Comparison of ENCODE assay signal across 17 cellular contexts in the genomic region with DNA sequence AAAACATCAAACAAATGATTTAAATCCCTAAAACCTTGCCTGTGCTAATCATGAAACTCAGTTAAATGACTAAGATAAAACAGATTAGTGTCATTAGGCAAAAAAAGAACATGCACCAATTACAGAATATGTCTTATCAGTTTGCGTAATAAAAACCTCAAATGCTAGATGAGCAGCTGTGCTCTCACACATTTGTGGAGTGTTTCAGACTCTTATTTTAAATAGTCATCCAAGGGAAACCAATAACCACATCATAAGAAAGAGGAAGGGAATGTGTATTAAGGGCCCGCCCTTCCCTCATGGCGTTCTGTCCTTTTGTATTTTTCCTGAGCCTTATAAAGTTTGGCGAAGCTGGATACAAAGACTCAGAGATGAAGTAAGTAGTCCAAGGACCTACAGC. TPM values are rescaled to one million over a fixed set of nuclear protein-coding genes. Genes with fewer than 3 reads are reported as not detected.
"Had no signal": no experiment of that assay in that cellular context is flagged by ENCODE, and none has a peak within 500 bp of the region (broad histone marks: within the 10 kb centered on the region; RNA-seq: fewer than 3 reads in every experiment).

No MANE protein-coding gene starts in this region.

- H3K4me3 ChIP-seq: mucosa of descending colon, prostate gland, right atrium auricular region, transverse colon had no signal

- DNase-seq: activated CD4-positive, alpha-beta T cell treated with anti-CD3 and anti-CD28 coated beads for 36 hours; activated CD4-positive, alpha-beta T cell treated with anti-CD3 and anti-CD28 coated beads, Interleukin-2, amount 50 U/mL, for 48 hours; activated T-cell treated with anti-CD3 and anti-CD28 coated beads for 4 hours; amniotic stem cell; effector CD8-positive, alpha-beta T cell; mesenchymal stem cell; mucosa of descending colon; naive thymus-derived CD8-positive, alpha-beta T cell; stimulated activated CD4-positive, alpha-beta T cell treated with anti-CD3 and anti-CD28 coated beads, Interleukin-2, amount 100 ng/mL, for 24 hours; T-helper 2 cell; transverse colon had no signal

- H3K36me3 ChIP-seq: prostate gland, right atrium auricular region, transverse colon had no signal

- H3K27me3 ChIP-seq: right atrium auricular region, transverse colon had no signal

- H3K9me3 ChIP-seq: mucosa of descending colon, prostate gland, transverse colon had no signal

RNA-seq across cellular contexts. Expression of a gene that starts 6.6 kb away (rescaled TPM):
- total RNA-seq: activated CD4-positive, alpha-beta T cell treated with anti-CD3 and anti-CD28 coated beads for 36 hours; cerebellum; esophagus mucosa; liver; mucosa of descending colon; naive thymus-derived CD8-positive, alpha-beta T cell; osteocyte; right atrium auricular region; transverse colon had no signal
